15 cellular contexts compared by ENCODE assay signal in the genomic region with DNA sequence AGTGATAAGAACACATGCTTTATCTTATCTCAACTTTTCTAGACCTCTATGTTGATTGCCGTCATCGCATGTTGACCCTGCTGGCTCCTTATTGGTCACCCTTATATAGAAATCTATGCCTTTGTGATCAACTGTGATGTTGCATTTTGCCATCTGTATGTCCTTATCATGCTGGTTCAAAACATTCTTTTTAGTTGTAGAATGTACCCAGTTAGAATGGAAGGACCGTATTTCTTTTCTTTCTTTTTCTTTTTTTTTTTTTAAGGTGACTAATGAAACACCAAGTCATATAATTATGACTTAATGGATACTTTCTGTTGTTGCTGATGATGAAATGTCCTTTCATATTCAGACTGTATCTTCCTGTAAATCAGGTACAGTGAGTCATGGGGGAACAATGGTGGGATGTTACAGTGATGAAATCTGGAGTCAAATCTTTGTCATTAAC.
DNase-seq lines count a peak whose midpoint lies in the region; ATAC-seq, FAIRE-seq and TF ChIP-seq lines count a peak whose summit lies in the region.
"Had no signal": no experiment of that assay in that cellular context is flagged by ENCODE, and none has a peak within 500 bp of the region (broad histone marks: within the 10 kb centered on the region; RNA-seq: fewer than 3 reads in every experiment).

No MANE protein-coding gene starts in this region.

- BruUV-seq in HepG2 (replicated peaks; lab: Mats Ljungman, UMichigan), result no TSS peak

- no peak for TF ChIP-seq POLR2A in HepG2 (IDR thresholded peaks at IDR 0.05; ENCODE audit: insufficient read depth in 1 of 2, low read depth in 2 of 2, low read length in 2 of 2)
- TF ChIP-seq POLR2A in right lobe of liver (IDR thresholded peaks at IDR 0.05), result no peak

- H3K27ac ChIP-seq in HepG2 (ENCODE audit: extremely low read length, insufficient read depth, low read length) (no peak overlapping the region), right lobe of liver (no peak overlapping the region), RWPE2 (ENCODE audit: poor library complexity, severe bottlenecking) (peak overlapping the region; percentile 46)

- DNase-seq in HepG2 (ENCODE audit: low spot score) (no peak), right lobe of liver (no peak), RWPE2 (ENCODE audit: low spot score) (no peak), fibroblast of pulmonary artery (ENCODE audit: low read depth) (peak; percentile 62), NCI-H2196 (lab: John Stamatoyannopoulos, UW; ENCODE audit: unreplicated experiment) (no peak), T-cell (no peak)
- DNase-seq in stimulated activated CD4-positive, alpha-beta T cell treated with anti-CD3 and anti-CD28 coated beads, Interleukin-15, amount 100 ng/mL, for 24 hours, result no peak
- DNase-seq: activated gamma-delta T cell treated with Interleukin-2 at 50 U/mL for 16 hours; naive B cell; NCI-H146; NCI-H446 treated with DMSO at 0.1 percent for 48 hours; stimulated activated CD4-positive, alpha-beta T cell treated with anti-CD3 and anti-CD28 coated beads, Interleukin-12 subunit alpha, Interleukin-12 subunit beta, amount 100 ng/mL, for 4 hours had no signal

- no peak overlapping the region for H3K9ac ChIP-seq in HepG2 (ENCODE audit: insufficient read depth, low read depth, low read length)

- in situ Hi-C loops in HepG2 (cut with HindIII; ENCODE audit: extremely low pct_ligation_motif_present, low pct_unique_long_range_greater_than_20kb), result no loop called here

- FAIRE-seq in HepG2 (lab: Jason Lieb, UNC), result no peak
- FAIRE-seq: GM12878 had no signal

- TF ChIP-seq EP300 in HepG2 (IDR thresholded peaks at IDR 0.05; ENCODE audit: low read depth in 2 of 2, low read length in 2 of 2) (no peak), HepG2 (CRISPR knock-in tag; IDR thresholded peaks at IDR 0.05; ENCODE audit: borderline replicate concordance) (no peak)

- no peak overlapping the region for H3K4me3 ChIP-seq in HepG2 (replicated peaks in 1 of 3; ENCODE audit: insufficient read depth in 1 of 3, low read depth in 2 of 3, low read length in 3 of 3)
- no peak overlapping the region for H3K4me3 ChIP-seq in right lobe of liver
- no peak overlapping the region for H3K4me3 ChIP-seq in RWPE2 (ENCODE audit: severe bottlenecking)
- H3K4me3 ChIP-seq in fibroblast of pulmonary artery (replicated peaks; ENCODE audit: low read depth, low read length), result no peak overlapping the region
- H3K4me3 ChIP-seq: GM12878 had no signal

- H3K27me3 Mint-ChIP-seq in T-cell, result peaks cover 0 to 4% of the 10 kb centered on the region in 2 donors
- H3K27me3 Mint-ChIP-seq: stimulated activated naive CD8-positive, alpha-beta T cell treated with anti-CD3 and anti-CD28 coated beads, Interleukin-15, Interleukin-2, amounts not matched to agents 100 ng/mL and 50 ng/mL, for 24 hours had no signal

- H4K20me1 ChIP-seq in HepG2 (ENCODE audit: insufficient read depth, low read length), result no peaks in the 10 kb centered on the region

- H3K9me3 Mint-ChIP-seq in T-cell, result no peaks in the 10 kb centered on the region
- H3K9me3 Mint-ChIP-seq: stimulated activated naive CD8-positive, alpha-beta T cell treated with anti-CD3 and anti-CD28 coated beads, Interleukin-15, Interleukin-2, amounts not matched to agents 100 ng/mL and 50 ng/mL, for 24 hours had no signal

- H3K4me1 ChIP-seq in HepG2 (ENCODE audit: insufficient read depth, low read length) (peaks cover 4% of the 10 kb centered on the region), right lobe of liver (no peaks in the 10 kb centered on the region), RWPE2 (ENCODE audit: insufficient read depth, poor library complexity, severe bottlenecking) (peaks cover 25% of the 10 kb centered on the region)

- H3K27ac Mint-ChIP-seq in T-cell, result no peak overlapping the region
- H3K27ac Mint-ChIP-seq: naive B cell; stimulated activated naive CD8-positive, alpha-beta T cell treated with anti-CD3 and anti-CD28 coated beads, Interleukin-15, Interleukin-2, amounts not matched to agents 100 ng/mL and 50 ng/mL, for 24 hours had no signal

- no peak for TF ChIP-seq CTCF in HepG2 (CRISPR knock-in tag; IDR thresholded peaks at IDR 0.05)
- TF ChIP-seq CTCF in right lobe of liver (IDR thresholded peaks at IDR 0.05), result no peak
- TF ChIP-seq CTCF in RWPE2 (IDR thresholded peaks at IDR 0.05; ENCODE audit: poor library complexity, severe bottlenecking), result no peak
- no peak for TF ChIP-seq CTCF in fibroblast of pulmonary artery (IDR thresholded peaks at IDR 0.05; ENCODE audit: low read length, missing control alignments)

- no peak overlapping the region for H3K4me3 Mint-ChIP-seq in T-cell
- H3K4me3 Mint-ChIP-seq: stimulated activated naive CD8-positive, alpha-beta T cell treated with anti-CD3 and anti-CD28 coated beads, Interleukin-15, Interleukin-2, amounts not matched to agents 100 ng/mL and 50 ng/mL, for 24 hours had no signal

- H3K4me1 Mint-ChIP-seq in T-cell, result peaks cover 0 to 1% (median 1%) of the 10 kb centered on the region in 3 donors
- H3K4me1 Mint-ChIP-seq: naive B cell had no signal

- no peak for TF ChIP-seq RAD21 in HepG2 (CRISPR knock-in tag; IDR thresholded peaks at IDR 0.05)

- H2AFZ ChIP-seq in HepG2 (ENCODE audit: low read length), result no peak overlapping the region

- H3K9me3 ChIP-seq in HepG2 (ENCODE audit: low read length), result no peaks in the 10 kb centered on the region
- H3K9me3 ChIP-seq in right lobe of liver, result no peaks in the 10 kb centered on the region
- H3K9me3 ChIP-seq in RWPE2 (ENCODE audit: severe bottlenecking), result no peaks in the 10 kb centered on the region

- H3K27me3 ChIP-seq in HepG2 (ENCODE audit: control insufficient read depth in 1 of 2, insufficient read depth in 2 of 2, low read length in 2 of 2) (no peaks in the 10 kb centered on the region), right lobe of liver (no peaks in the 10 kb centered on the region), RWPE2 (ENCODE audit: insufficient read depth, poor library complexity, severe bottlenecking) (no peaks in the 10 kb centered on the region)

- H3K36me3 Mint-ChIP-seq in T-cell, result no peaks in the 10 kb centered on the region
- H3K36me3 Mint-ChIP-seq: naive B cell had no signal

- ATAC-seq in HepG2 (no peak), right lobe of liver (no peak), RWPE2 (ENCODE audit: low read depth) (peak; percentile 66), HG03432 (IDR thresholded peaks at IDR 0.05; ENCODE audit: unreplicated experiment) (no peak), T-cell (replicated peaks in 1 of 4) (no peak)
- ATAC-seq: GM12878 had no signal

- H3K36me3 ChIP-seq in HepG2 (replicated peaks in 1 of 2; ENCODE audit: control insufficient read depth in 1 of 2, insufficient read depth in 2 of 2, low read length in 2 of 2), result no peaks in the 10 kb centered on the region
- no peaks in the 10 kb centered on the region for H3K36me3 ChIP-seq in right lobe of liver
- no peaks in the 10 kb centered on the region for H3K36me3 ChIP-seq in RWPE2 (ENCODE audit: low read depth)

- no peak overlapping the region for H3K4me2 ChIP-seq in HepG2 (ENCODE audit: low read depth, low read length)

- no peaks in the 10 kb centered on the region for H3K79me2 ChIP-seq in HepG2 (ENCODE audit: insufficient read depth, low read length)

- CTCF ChIA-PET in HepG2 (lab: Yijun Ruan, JAX; ENCODE audit: low intra/inter-chr PET ratio, low total read pairs) (no interaction called here), T-cell (lab: Charles Lee) (no interaction called here)

- POLR2A ChIA-PET in HepG2 (lab: Yijun Ruan, JAX), result no interaction called here
- POLR2A ChIA-PET in T-cell (lab: Charles Lee), result no interaction called here

- intact Hi-C loops in HepG2 (cut with micrococcal nuclease; ENCODE audit: unreplicated experiment) (no loop called here), right lobe of liver (cut with DNase I) (no loop called here)

- 78% methylated on average over 3 of the region's 3 CpGs for WGBS in HepG2 (ENCODE audit: low lambda C conversion rate)
- WGBS in right lobe of liver (ENCODE audit: insufficient coverage, low coverage, low lambda C conversion rate, missing lambda C conversion rate), result 76% methylated on average over 3 of the region's 3 CpGs

TF ChIP-seq in HepG2, 621 proteins besides CTCF, POLR2A, EP300 and RAD21:
- TF ChIP-seq, protein P1, sequence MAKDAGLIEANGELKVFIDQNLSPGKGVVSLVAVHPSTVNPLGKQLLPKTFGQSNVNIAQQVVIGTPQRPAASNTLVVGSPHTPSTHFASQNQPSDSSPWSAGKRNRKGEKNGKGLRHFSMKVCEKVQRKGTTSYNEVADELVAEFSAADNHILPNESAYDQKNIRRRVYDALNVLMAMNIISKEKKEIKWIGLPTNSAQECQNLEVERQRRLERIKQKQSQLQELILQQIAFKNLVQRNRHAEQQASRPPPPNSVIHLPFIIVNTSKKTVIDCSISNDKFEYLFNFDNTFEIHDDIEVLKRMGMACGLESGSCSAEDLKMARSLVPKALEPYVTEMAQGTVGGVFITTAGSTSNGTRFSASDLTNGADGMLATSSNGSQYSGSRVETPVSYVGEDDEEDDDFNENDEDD (CRISPR knock-in tag; IDR thresholded peaks at IDR 0.05; ENCODE audit: borderline replicate concordance), result no peak
- TF ChIP-seq NFKBIZ (CRISPR knock-in tag; IDR thresholded peaks at IDR 0.05), result no peak
- TF ChIP-seq SCMH1 (CRISPR knock-in tag; IDR thresholded peaks at IDR 0.05; ENCODE audit: borderline replicate concordance), result no peak
- peak; percentile 9; the same call in 1 of the 2 replicates for TF ChIP-seq CREB1 (IDR thresholded peaks at IDR 0.05)
- no peak for TF ChIP-seq CREB1 (CRISPR knock-in tag; IDR thresholded peaks at IDR 0.05)
- TF ChIP-seq ATF7 (IDR thresholded peaks at IDR 0.05), result peak; percentile 53
- no peak for TF ChIP-seq ATF7 (CRISPR knock-in tag; IDR thresholded peaks at IDR 0.05)
- no peak for TF ChIP-seq HOXA9 (CRISPR knock-in tag; IDR thresholded peaks at IDR 0.05; ENCODE audit: borderline replicate concordance)
- no peak for TF ChIP-seq NCOR1 (IDR thresholded peaks at IDR 0.05; ENCODE audit: borderline replicate concordance, low read length)
